Comparison of ENCODE assay signal across 9 cellular contexts in genomic region chr3:155334897-155335883, GRCh38. TPM values are rescaled to one million over a fixed set of nuclear protein-coding genes. Genes with fewer than 3 reads are reported as not detected.
A peak's percentile ranks its signal among the peaks of the same experiment; 100 is the strongest.
DNase-seq lines count a peak whose midpoint lies in the region; ATAC-seq and TF ChIP-seq lines count a peak whose summit lies in the region.
"Had no signal": no experiment of that assay in that cellular context is flagged by ENCODE, and none has a peak within 500 bp of the region (broad histone marks: within the 10 kb centered on the region; RNA-seq: fewer than 3 reads in every experiment).

No MANE protein-coding gene starts in this region.

- H3K56ac ChIP-seq in H9 (ENCODE audit: insufficient read length, low read depth, low read length): no peak overlapping the region

- no peaks in the 10 kb centered on the region for H3K23me2 ChIP-seq in H9 (ENCODE audit: insufficient read length, low read depth, low read length, poor library complexity, severe bottlenecking)

- peak; percentile 75 for ATAC-seq in GM18520 (IDR thresholded peaks at IDR 0.05; ENCODE audit: unreplicated experiment)
- peak; percentile 94 for ATAC-seq in GM21528 (IDR thresholded peaks at IDR 0.05; ENCODE audit: low FRiP score, unreplicated experiment)
- peak; percentile 86 for ATAC-seq in HG03521 (IDR thresholded peaks at IDR 0.05; ENCODE audit: unreplicated experiment)

- H3K23ac ChIP-seq in H9 (ENCODE audit: insufficient read length, low read depth, low read length): no peak overlapping the region

- no CpG with 5 or more reads among the region's 7 CpGs for WGBS in H9 (ENCODE audit: extremely low coverage, insufficient read length, low lambda C conversion rate)

- H3K27ac Mint-ChIP-seq in MCF 10A (ENCODE audit: low read depth, unreplicated experiment) (no peak overlapping the region), CD14-positive monocyte (peak overlapping the region in 1 of 7 donors; percentile 36), H9 (no peak overlapping the region)

- TF ChIP-seq CTCF in MCF 10A (IDR thresholded peaks at IDR 0.05; ENCODE audit: unreplicated experiment): no peak
- no peak for TF ChIP-seq CTCF in CD14-positive monocyte (IDR thresholded peaks at IDR 0.05)
- TF ChIP-seq CTCF in H9 (conservative IDR thresholded peaks at IDR 0.05): no peak

- CTCF ChIA-PET in MCF 10A (lab: Yijun Ruan, JAX): interaction anchor here (0.9 to 1.6 kb wide), 4 partner anchors 10 to 367 kb away, joined by 3 to 13 read pairs (median 4); no protein-coding TSS in a partner anchor

- H2BK15ac ChIP-seq in H9 (ENCODE audit: low read depth, low read length): no peak overlapping the region

- H3K79me1 ChIP-seq in H9 (ENCODE audit: insufficient read depth, low read depth, low read length, poor library complexity, severe bottlenecking): no peaks in the 10 kb centered on the region

- no peak overlapping the region for H4K91ac ChIP-seq in H9 (ENCODE audit: insufficient read length, low read depth, low read length)

- H3K4me2 ChIP-seq in H9 (ENCODE audit: insufficient read depth, insufficient read length, low read length): no peak overlapping the region

- DNase-seq in dermis blood vessel endothelial cell: peak; percentile 21
- DNase-seq in DMS153 (lab: John Stamatoyannopoulos, UW): no peak
- no peak for DNase-seq in MCF 10A (ENCODE audit: unreplicated experiment)
- DNase-seq in CD14-positive monocyte (ENCODE audit: low spot score): no peak
- DNase-seq in H9: no peak
- DNase-seq: stimulated activated CD4-positive, alpha-beta T cell treated with anti-CD3 and anti-CD28 coated beads, Interleukin-2, amount 100 ng/mL, for 48 hours had no signal

- no peaks in the 10 kb centered on the region for H3K9me3 Mint-ChIP-seq in MCF 10A (ENCODE audit: unreplicated experiment)
- no peaks in the 10 kb centered on the region for H3K9me3 Mint-ChIP-seq in CD14-positive monocyte
- no peaks in the 10 kb centered on the region for H3K9me3 Mint-ChIP-seq in H9

- POLR2A ChIA-PET in MCF 10A (lab: Yijun Ruan, JAX): no interaction called here

- no peak overlapping the region for H2BK12ac ChIP-seq in H9 (ENCODE audit: insufficient read length, low read depth, low read length)

- no peak overlapping the region for H2BK20ac ChIP-seq in H9 (ENCODE audit: low read depth, low read length, poor library complexity, severe bottlenecking)

- no peak overlapping the region for H2AFZ ChIP-seq in H9 (ENCODE audit: low read length)

- H3K79me2 ChIP-seq in H9 (ENCODE audit: insufficient read depth, low read length): no peaks in the 10 kb centered on the region

- H3K27ac ChIP-seq in H9 (ENCODE audit: insufficient read length, low read depth, low read length): no peak overlapping the region

- no TSS peak for BruUV-seq in MCF 10A (replicated peaks; lab: Mats Ljungman, UMichigan)

- no peaks in the 10 kb centered on the region for H3K27me3 Mint-ChIP-seq in MCF 10A (ENCODE audit: insufficient read depth, unreplicated experiment)
- H3K27me3 Mint-ChIP-seq in CD14-positive monocyte (ENCODE audit: low read depth in 3 of 3): no peaks in the 10 kb centered on the region
- H3K27me3 Mint-ChIP-seq in H9 (ENCODE audit: low read depth): no peaks in the 10 kb centered on the region

- H3K9me3 ChIP-seq in H9 (ENCODE audit: control insufficient read depth, low read depth, low read length): no peaks in the 10 kb centered on the region

- no peak overlapping the region for H4K5ac ChIP-seq in H9 (ENCODE audit: insufficient read length, low read depth, low read length)

- H3K14ac ChIP-seq in H9 (ENCODE audit: insufficient read depth, low read length): no peak overlapping the region

- H3K4me1 Mint-ChIP-seq in MCF 10A (ENCODE audit: insufficient read depth, unreplicated experiment) (no peaks in the 10 kb centered on the region), CD14-positive monocyte (peaks cover 13% of the 10 kb centered on the region), H9 (peaks cover 3 to 5% of the 10 kb centered on the region in 2 experiments; a peak in 2 of 4 replicates)

- H3K9ac ChIP-seq in H9 (ENCODE audit: extremely low read depth, insufficient read length, low read length): no peak overlapping the region

- H3K4me3 Mint-ChIP-seq in MCF 10A (ENCODE audit: unreplicated experiment) (no peak overlapping the region), CD14-positive monocyte (no peak overlapping the region), H9 (no peak overlapping the region)

- H3K4me1 ChIP-seq in H9 (ENCODE audit: insufficient read depth, low read length): no peaks in the 10 kb centered on the region

- H3K18ac ChIP-seq in H9 (ENCODE audit: insufficient read length, low read depth, low read length): no peak overlapping the region

- no peak overlapping the region for H3T11ph ChIP-seq in H9 (ENCODE audit: low read length)

- H2BK120ac ChIP-seq in H9 (ENCODE audit: low read depth, low read length, poor library complexity, severe bottlenecking): no peak overlapping the region

- intact Hi-C loops in MCF 10A (cut with micrococcal nuclease): no loop called here
- intact Hi-C loops in CD14-positive monocyte (cut with micrococcal nuclease): no loop called here

- no peak overlapping the region for H2BK5ac ChIP-seq in H9 (ENCODE audit: insufficient read length, low read length)

- H3K36me3 Mint-ChIP-seq in MCF 10A (ENCODE audit: insufficient read depth, unreplicated experiment): no peaks in the 10 kb centered on the region
- no peaks in the 10 kb centered on the region for H3K36me3 Mint-ChIP-seq in CD14-positive monocyte
- H3K36me3 Mint-ChIP-seq in H9 (ENCODE audit: insufficient read depth in 1 of 3, low read depth in 3 of 3): no peaks in the 10 kb centered on the region

- no peak overlapping the region for H2AK5ac ChIP-seq in H9 (ENCODE audit: insufficient read length, low read length)

- H4K8ac ChIP-seq in H9 (replicated peaks; ENCODE audit: insufficient read length, low read depth, low read length): no peak overlapping the region

- H4K20me1 ChIP-seq in H9 (ENCODE audit: control insufficient read depth, insufficient read depth, insufficient read length): no peaks in the 10 kb centered on the region

- H3K4ac ChIP-seq in H9 (ENCODE audit: low read depth, low read length): no peak overlapping the region

- H3K27me3 ChIP-seq in H9 (ENCODE audit: insufficient read depth, low read length): no peaks in the 10 kb centered on the region

RNA-seq across cellular contexts. Expression of gene STRIT1, which starts 41.7 kb away (rescaled TPM):
- total RNA-seq in dermis blood vessel endothelial cell (not detected in 2 replicates), MCF 10A (2022) (not detected in 2 replicates), H9 (2021) (0.26 TPM in 1 of 2 replicates, not detected in the other)
- not detected for polyA plus RNA-seq in CD14-positive monocyte
